22 cellular contexts compared by ENCODE assay signal in genomic region chr3:12231481-12231880, GRCh38. TPM values are rescaled to one million over a fixed set of nuclear protein-coding genes. Genes with fewer than 3 reads are reported as not detected.
DNase-seq lines count a peak whose midpoint lies in the region; FAIRE-seq and TF ChIP-seq lines count a peak whose summit lies in the region.
"Had no signal": no experiment of that assay in that cellular context is flagged by ENCODE, and none has a peak within 500 bp of the region (broad histone marks: within the 10 kb centered on the region; RNA-seq: fewer than 3 reads in every experiment).

No MANE protein-coding gene starts in this region.

- H3K4ac ChIP-seq in trophoblast cell (ENCODE audit: low read depth, low read length) = no peak overlapping the region

- 87 to 90% methylated on average over 5 of the region's 5 CpGs for WGBS in esophagus squamous epithelium, 2 donors
- no CpG with 5 or more reads among the region's 5 CpGs for WGBS in trophoblast cell (ENCODE audit: extremely low coverage, insufficient coverage, insufficient read length)

- no peaks in the 10 kb centered on the region for H3K9me3 ChIP-seq in Caco-2
- H3K9me3 ChIP-seq in esophagus squamous epithelium = no peaks in the 10 kb centered on the region
- H3K9me3 ChIP-seq in trophoblast cell (ENCODE audit: insufficient read depth, low read depth, low read length) = no peaks in the 10 kb centered on the region

- H3K4me3 ChIP-seq in Caco-2 (ENCODE audit: low read depth, low read length) (no peak overlapping the region), esophagus squamous epithelium (no peak overlapping the region), trophoblast cell (ENCODE audit: low read depth, low read length) (no peak overlapping the region)
- H3K4me3 ChIP-seq: GM23248 had no signal

- intact Hi-C loops in Caco-2 (cut with micrococcal nuclease; ENCODE audit: unreplicated experiment) (loop anchor here (2.0 to 5.0 kb wide), 2 partner anchors 21 to 49 kb away; no protein-coding TSS in a partner anchor), esophagus squamous epithelium (cut with DNase I) (no loop called here)

- peak overlapping the region; percentile 98 for H2BK12ac ChIP-seq in trophoblast cell (ENCODE audit: low read length)

- CTCF ChIA-PET in Caco-2 (lab: Charles Lee) = no interaction called here

- peaks cover 36% of the 10 kb centered on the region for H3K4me1 Mint-ChIP-seq in Caco-2 (ENCODE audit: low read depth, unreplicated experiment)
- H3K4me1 Mint-ChIP-seq: B cell had no signal

- H3K27me3 ChIP-seq in Caco-2 (replicated peaks; ENCODE audit: control insufficient read depth, insufficient read depth, low read length) (no peaks in the 10 kb centered on the region), esophagus squamous epithelium (no peaks in the 10 kb centered on the region), trophoblast cell (ENCODE audit: insufficient read depth, low read length) (no peaks in the 10 kb centered on the region)

- H3K27ac ChIP-seq in esophagus squamous epithelium (peak overlapping the region; percentile 54 to 90 (median 84)), trophoblast cell (ENCODE audit: low read depth, low read length) (no peak overlapping the region)
- H3K27ac ChIP-seq: GM23248, HL-60 had no signal

- H3K23ac ChIP-seq in trophoblast cell (ENCODE audit: low read length) = no peak overlapping the region

- TF ChIP-seq POLR2A in esophagus squamous epithelium (IDR thresholded peaks at IDR 0.05) (no peak), H54 (IDR thresholded peaks at IDR 0.05; ENCODE audit: low read depth, low read length) (no peak)

- H3K4me1 ChIP-seq in Caco-2 (peaks cover 37% of the 10 kb centered on the region), esophagus squamous epithelium (peaks cover 9 to 69% (median 20%) of the 10 kb centered on the region in 3 donors), trophoblast cell (ENCODE audit: control insufficient read depth in 1 of 2, insufficient read depth in 2 of 2, low read length in 2 of 2) (peaks cover 22 to 26% of the 10 kb centered on the region in 2 experiments)

- H3K36me3 ChIP-seq in Caco-2 (ENCODE audit: control insufficient read depth, insufficient read depth, low read length) (no peaks in the 10 kb centered on the region), esophagus squamous epithelium (no peaks in the 10 kb centered on the region), trophoblast cell (ENCODE audit: control insufficient read depth in 1 of 2, insufficient read depth in 2 of 2, low read length in 2 of 2) (no peaks in the 10 kb centered on the region)

- H3K36me3 Mint-ChIP-seq in Caco-2 (ENCODE audit: insufficient read depth, unreplicated experiment) = no peaks in the 10 kb centered on the region

- peak overlapping the region; percentile 83 for H2BK5ac ChIP-seq in trophoblast cell (ENCODE audit: low read depth, low read length, poor library complexity)

- no peak overlapping the region for H4K12ac ChIP-seq in trophoblast cell (ENCODE audit: low read depth, low read length)

- no peak for DNase-seq in Caco-2
- peak; percentile 6 for DNase-seq in OCI-M1 (lab: John Stamatoyannopoulos, UW)
- DNase-seq in esophagus squamous epithelium (lab: John Stamatoyannopoulos, UW) = no peak
- DNase-seq in trophoblast cell = no peak
- DNase-seq in activated CD4-positive, alpha-beta T cell treated with anti-CD3 and anti-CD28 coated beads for 48 hours = no peak
- no peak for DNase-seq in GM19240 (ENCODE audit: insufficient read length, low spot score)
- DNase-seq in H54 (ENCODE audit: insufficient read length, low spot score) = no peak
- DNase-seq in NCI-H2029 treated with DMSO at 0.1 percent for 48 hours (lab: John Stamatoyannopoulos, UW) = no peak
- DNase-seq: DMS 273 treated with DMSO at 0.1 percent for 48 hours, DND-41, GM23248, Kasumi-1, NCI-H1105, NCI-H2081 treated with DMSO at 0.1 percent for 48 hours, NCI-H774, RPMI8226, SHP77 treated with DMSO at 0.1 percent for 48 hours had no signal

- no peak overlapping the region for H3K4me3 Mint-ChIP-seq in Caco-2 (ENCODE audit: unreplicated experiment)
- H3K4me3 Mint-ChIP-seq: B cell, IgD-negative memory B cell had no signal

- peak overlapping the region; percentile 77 for H3K14ac ChIP-seq in trophoblast cell (ENCODE audit: low read length)

- H2BK120ac ChIP-seq in trophoblast cell (ENCODE audit: insufficient read depth, low read length, poor library complexity) = peak overlapping the region; percentile 90

- H3K27ac Mint-ChIP-seq in Caco-2 (ENCODE audit: unreplicated experiment) = peak overlapping the region; percentile 73
- H3K27ac Mint-ChIP-seq: B cell, IgD-negative memory B cell had no signal

- no peaks in the 10 kb centered on the region for H3K27me3 Mint-ChIP-seq in Caco-2 (ENCODE audit: insufficient read depth, unreplicated experiment)

- POLR2A ChIA-PET in Caco-2 (lab: Charles Lee) = no interaction called here

- no peak overlapping the region for H2AFZ ChIP-seq in trophoblast cell (ENCODE audit: insufficient read depth, low read length, poor library complexity)
- H2AFZ ChIP-seq: GM23248 had no signal

- BruUV-seq in Caco-2 (replicated peaks; lab: Mats Ljungman, UMichigan) = no TSS peak

- no peaks in the 10 kb centered on the region for H3K9me3 Mint-ChIP-seq in Caco-2 (ENCODE audit: unreplicated experiment)
- H3K9me3 Mint-ChIP-seq: IgD-negative memory B cell had no signal

- no peak overlapping the region for H2AK5ac ChIP-seq in trophoblast cell (ENCODE audit: low read length)

- H3K18ac ChIP-seq in trophoblast cell (ENCODE audit: low read length) = no peak overlapping the region

- TF ChIP-seq CTCF in Caco-2 (IDR thresholded peaks at IDR 0.05; ENCODE audit: insufficient read depth in 1 of 2, low read depth in 1 of 2, low read length in 1 of 2, severe bottlenecking in 1 of 2, unreplicated experiment in 1 of 2) (no peak), esophagus squamous epithelium (IDR thresholded peaks at IDR 0.05) (no peak)

- no peak overlapping the region for H3K9ac ChIP-seq in trophoblast cell (ENCODE audit: low read length)
- H3K9ac ChIP-seq: GM23248 had no signal

- FAIRE-seq in H54 (lab: Jason Lieb, UNC) = no peak
- FAIRE-seq: G401.6 had no signal

- peaks cover 26% of the 10 kb centered on the region for H3K79me1 ChIP-seq in trophoblast cell (ENCODE audit: low read length)

- H3K4me2 ChIP-seq in trophoblast cell (ENCODE audit: low read length) = no peak overlapping the region

- peak overlapping the region; percentile 80 for H4K8ac ChIP-seq in trophoblast cell (ENCODE audit: low read depth, low read length)

- H3K79me2 ChIP-seq in trophoblast cell (ENCODE audit: control insufficient read depth, insufficient read depth, low read length, poor library complexity) = peaks cover 4% of the 10 kb centered on the region

- H4K91ac ChIP-seq in trophoblast cell (ENCODE audit: low read depth, low read length) = peak overlapping the region; percentile 12

RNA-seq across cellular contexts. Expression of gene PPARG, which starts 57.4 kb away (rescaled TPM):
- total RNA-seq in Caco-2 (2022) = 15.6 and 22.1 TPM in 2 replicates
- 10 to 100 TPM in 3 of 4 donors, 1 to 10 TPM in 1; 6.3 to 13.8 (median 11.4) TPM for total RNA-seq in esophagus squamous epithelium
- polyA plus RNA-seq in trophoblast cell (2013) = 57.7 and 61.1 TPM in 2 replicates
- total RNA-seq: OCI-LY7 had no signal
- polyA plus RNA-seq: IgD-negative memory B cell had no signal
